Comparison of ENCODE assay signal across 9 cellular contexts in the genomic region with DNA sequence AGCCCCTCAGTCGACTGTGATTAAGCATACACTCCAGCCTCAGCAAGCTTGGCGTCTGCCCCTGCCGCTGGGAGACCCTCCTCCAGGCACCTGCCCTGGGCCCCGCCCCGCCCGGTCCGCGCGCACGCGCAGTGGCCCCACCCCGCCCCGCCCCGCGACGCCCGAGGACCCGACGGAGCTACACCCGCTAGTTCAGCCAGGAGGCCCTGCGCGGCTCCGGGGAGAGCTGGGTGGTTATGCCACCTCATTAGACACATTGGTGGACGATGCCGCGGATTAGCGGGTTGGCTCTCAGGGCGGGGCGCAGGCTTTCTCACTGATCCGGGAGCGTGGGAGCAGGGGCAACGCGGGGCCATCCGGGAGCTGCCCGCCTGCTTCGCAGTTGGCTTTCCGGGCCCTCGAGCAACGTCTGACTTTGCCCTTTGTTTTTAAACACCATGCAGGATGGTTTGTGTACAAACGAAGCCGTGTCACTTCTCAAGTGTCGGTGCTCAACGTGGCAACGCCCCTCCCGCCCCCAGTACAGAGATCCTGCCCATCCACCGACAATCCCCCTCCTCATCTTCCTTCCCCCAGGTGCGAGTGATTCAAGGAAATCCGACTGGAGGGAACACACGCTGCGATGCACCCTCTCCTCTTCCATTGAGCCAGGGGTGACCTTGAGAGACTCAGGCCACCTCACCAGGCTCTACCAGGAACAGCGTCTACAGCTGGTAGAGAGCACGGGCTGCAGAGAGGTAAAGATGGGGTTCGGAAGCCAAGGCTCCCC.
DNase-seq lines count a peak whose midpoint lies in the region; ATAC-seq and TF ChIP-seq lines count a peak whose summit lies in the region.
"Had no signal": no experiment of that assay in that cellular context is flagged by ENCODE, and none has a peak within 500 bp of the region (broad histone marks: within the 10 kb centered on the region; RNA-seq: fewer than 3 reads in every experiment).

No MANE protein-coding gene starts in this region.

- peaks cover 3% of the 10 kb centered on the region for H3K4me1 Mint-ChIP-seq in glutamatergic neuron (ENCODE audit: low read depth, unreplicated experiment)

- H3K4me3 Mint-ChIP-seq in glutamatergic neuron (ENCODE audit: unreplicated experiment) = peak overlapping the region; percentile 84

- no peaks in the 10 kb centered on the region for H3K36me3 Mint-ChIP-seq in glutamatergic neuron (ENCODE audit: unreplicated experiment)

- H3K36me3 ChIP-seq in tibial artery = no peaks in the 10 kb centered on the region

- H3K9me3 Mint-ChIP-seq in glutamatergic neuron (ENCODE audit: unreplicated experiment) = peaks cover 2% of the 10 kb centered on the region

- peaks cover 0 to 10% (median 0%) of the 10 kb centered on the region in 3 donors for H3K9me3 ChIP-seq in tibial artery

- peak; percentile 65 for ATAC-seq in HG03064 (IDR thresholded peaks at IDR 0.05; ENCODE audit: low read depth, unreplicated experiment)

- H3K27me3 Mint-ChIP-seq in glutamatergic neuron (ENCODE audit: unreplicated experiment) = peaks cover 6% of the 10 kb centered on the region

- H3K4me1 ChIP-seq in tibial artery = peaks cover 0 to 13% (median 9%) of the 10 kb centered on the region in 4 donors

- H3K27ac Mint-ChIP-seq in glutamatergic neuron (ENCODE audit: unreplicated experiment) = peak overlapping the region; percentile 4

- peaks cover 0 to 9% of the 10 kb centered on the region in 2 donors for H3K27me3 ChIP-seq in tibial artery

- H3K4me3 ChIP-seq in tibial artery = peak overlapping the region; percentile 43 to 51

- peak; percentile 25 for DNase-seq in DMS153 treated with DMSO at 0.1 percent for 48 hours (lab: John Stamatoyannopoulos, UW; ENCODE audit: unreplicated experiment)
- peak; percentile 57 for DNase-seq in RWPE1 (ENCODE audit: low spot score)
- peak; percentile 69 for DNase-seq in activated naive CD4-positive, alpha-beta T cell treated with anti-CD3 and anti-CD28 coated beads, Interleukin-2, amount 50 U/mL, for 16 hours
- DNase-seq in glutamatergic neuron = peak; percentile 66
- DNase-seq in posterior vena cava (ENCODE audit: low spot score) = peak; percentile 83
- no peak for DNase-seq in tibial artery
- DNase-seq in Kasumi-1 (lab: John Stamatoyannopoulos, UW) = no peak

- CTCF ChIA-PET in RWPE1 (lab: Yijun Ruan, JAX) = no interaction called here

- no peak for TF ChIP-seq CTCF in RWPE1 (conservative IDR thresholded peaks at IDR 0.05; ENCODE audit: low read depth)
- TF ChIP-seq CTCF in glutamatergic neuron (IDR thresholded peaks at IDR 0.05; ENCODE audit: partially characterized antibody, unreplicated experiment) = no peak
- TF ChIP-seq CTCF in tibial artery (IDR thresholded peaks at IDR 0.05) = no peak

- no peak overlapping the region for H3K27ac ChIP-seq in RWPE1
- no peak overlapping the region for H3K27ac ChIP-seq in tibial artery
- H3K27ac ChIP-seq: HL-60 had no signal

- intact Hi-C loops in posterior vena cava (cut with DNase I) = no loop called here
- intact Hi-C loops in tibial artery (cut with DNase I; ENCODE audit: low total_unique reads) = no loop called here

- POLR2A ChIA-PET in RWPE1 (lab: Yijun Ruan, JAX; ENCODE audit: low non-redundant PET) = no interaction called here

Comparison
In these comparisons a context has a peak if more than half of its experiments do, and no peak if none do; other contexts are left out.
1. DNase-seq: peak in DMS153 treated with DMSO at 0.1 percent for 48 hours (single experiment), RWPE1 (single experiment), activated naive CD4-positive, alpha-beta T cell treated with anti-CD3 and anti-CD28 coated beads, Interleukin-2, amount 50 U/mL, for 16 hours (single experiment), glutamatergic neuron (single experiment) and posterior vena cava (single experiment); none in tibial artery (0 of 2) and Kasumi-1 (0 of 2).